14 cellular contexts compared by ENCODE assay signal in genomic region chr1:33334081-33334552, GRCh38. TPM values are rescaled to one million over a fixed set of nuclear protein-coding genes. Genes with fewer than 3 reads are reported as not detected.
DNase-seq lines count a peak whose midpoint lies in the region; ATAC-seq and TF ChIP-seq lines count a peak whose summit lies in the region.
"Had no signal": no experiment of that assay in that cellular context is flagged by ENCODE, and none has a peak within 500 bp of the region (broad histone marks: within the 10 kb centered on the region; RNA-seq: fewer than 3 reads in every experiment).

No MANE protein-coding gene starts in this region.

- H3K9me2 ChIP-seq in PC-9 (ENCODE audit: insufficient read depth): no peaks in the 10 kb centered on the region

- H3K27ac ChIP-seq in neutrophil (peak overlapping the region; percentile 96), PC-9 (no peak overlapping the region)

- no peak overlapping the region for H3K4me2 ChIP-seq in PC-9

- DNase-seq in amniotic epithelial cell (ENCODE audit: low read depth) (peak; percentile 89), foreskin melanocyte (peak; percentile 65), type B pancreatic cell (ENCODE audit: extremely low spot score, unreplicated experiment) (no peak), NCI-H2227 treated with DMSO at 0.1 percent for 48 hours (lab: John Stamatoyannopoulos, UW) (no peak), PC-9 (no peak)
- DNase-seq: activated naive CD8-positive, alpha-beta T cell treated with anti-CD3 and anti-CD28 coated beads, Interleukin-2, amount 50 U/mL, for 24 hours; DMS 273 treated with DMSO at 0.1 percent for 48 hours; KG1; NCI-H226 had no signal

- H3F3A ChIP-seq in PC-9 (ENCODE audit: insufficient read depth, low read depth): peaks cover 39% of the 10 kb centered on the region

- no TSS peak for BruUV-seq in PC-9 (replicated peaks; lab: Mats Ljungman, UMichigan)

- peaks cover 33% of the 10 kb centered on the region for H3K4me1 Mint-ChIP-seq in type B pancreatic cell (ENCODE audit: unreplicated experiment)

- peaks cover 21% of the 10 kb centered on the region for H3K36me3 Mint-ChIP-seq in type B pancreatic cell

- no peaks in the 10 kb centered on the region for H3K27me3 Mint-ChIP-seq in type B pancreatic cell
- H3K27me3 Mint-ChIP-seq: activated naive CD8-positive, alpha-beta T cell treated with anti-CD3 and anti-CD28 coated beads, Interleukin-2, amount 50 U/mL, for 24 hours; natural killer cell treated with Interleukin-12 subunit alpha and Interleukin-12 subunit beta and Interleukin-15 and Interleukin-18, amount 100 ng/mL, for 72 hours had no signal

- H3K4me1 ChIP-seq in neutrophil (ENCODE audit: control insufficient read depth in 1 of 2, insufficient read depth in 1 of 2, low read depth in 1 of 2, low read length in 1 of 2) (peaks cover 96 to 99% of the 10 kb centered on the region in 2 experiments), PC-9 (replicated peaks; ENCODE audit: insufficient read depth) (0 out of 2 replicates have a peak, but pooled peaks cover 5% of the 10 kb centered on the region)

- H3K36me3 ChIP-seq in neutrophil: peaks cover 56% of the 10 kb centered on the region
- H3K36me3 ChIP-seq in PC-9 (ENCODE audit: low read depth): peaks cover 58% of the 10 kb centered on the region

- POLR2A ChIA-PET in PC-9 (lab: Charles Lee; ENCODE audit: unreplicated experiment): no interaction called here

- peaks cover 72% of the 10 kb centered on the region for H3K79me2 ChIP-seq in PC-9 (ENCODE audit: low read depth)

- CTCF ChIA-PET in PC-9 (lab: Charles Lee): no interaction called here

- peak overlapping the region; percentile 57 for H3K27ac Mint-ChIP-seq in type B pancreatic cell
- H3K27ac Mint-ChIP-seq: activated naive CD8-positive, alpha-beta T cell treated with anti-CD3 and anti-CD28 coated beads, Interleukin-2, amount 50 U/mL, for 24 hours had no signal

- no peak for ATAC-seq in HG03354 (IDR thresholded peaks at IDR 0.05; ENCODE audit: poor library complexity, severe bottlenecking, unreplicated experiment)
- no peak for ATAC-seq in HG02970 (IDR thresholded peaks at IDR 0.05; ENCODE audit: low FRiP score, unreplicated experiment)
- ATAC-seq: activated naive CD8-positive, alpha-beta T cell treated with anti-CD3 and anti-CD28 coated beads, Interleukin-2, amount 50 U/mL, for 24 hours; natural killer cell treated with Interleukin-12 subunit alpha and Interleukin-12 subunit beta and Interleukin-15 and Interleukin-18, amount 100 ng/mL, for 72 hours had no signal

- H3K4me3 ChIP-seq in neutrophil (ENCODE audit: low read depth in 1 of 2, low read length in 1 of 2) (peak overlapping the region; percentile 39 to 56), PC-9 (no peak overlapping the region)

- no peak overlapping the region for H2AFZ ChIP-seq in PC-9

- TF ChIP-seq CTCF in neutrophil (IDR thresholded peaks at IDR 0.05) (no peak), type B pancreatic cell (conservative IDR thresholded peaks at IDR 0.05) (no peak), PC-9 (conservative IDR thresholded peaks at IDR 0.05) (no peak)

- H3K27me3 ChIP-seq in neutrophil (no peaks in the 10 kb centered on the region), PC-9 (ENCODE audit: insufficient read depth, low read depth) (no peaks in the 10 kb centered on the region)

- H3K9me3 ChIP-seq in neutrophil (no peaks in the 10 kb centered on the region), PC-9 (ENCODE audit: insufficient read depth, low read depth) (no peaks in the 10 kb centered on the region)

- no peak overlapping the region for H3K4me3 Mint-ChIP-seq in type B pancreatic cell
- H3K4me3 Mint-ChIP-seq: activated naive CD8-positive, alpha-beta T cell treated with anti-CD3 and anti-CD28 coated beads, Interleukin-2, amount 50 U/mL, for 24 hours; natural killer cell treated with Interleukin-12 subunit alpha and Interleukin-12 subunit beta and Interleukin-15 and Interleukin-18, amount 100 ng/mL, for 72 hours had no signal

- peaks cover 85% of the 10 kb centered on the region for H4K20me1 ChIP-seq in PC-9 (ENCODE audit: insufficient read depth)

- no peaks in the 10 kb centered on the region for H3K9me3 Mint-ChIP-seq in type B pancreatic cell
- H3K9me3 Mint-ChIP-seq: activated naive CD8-positive, alpha-beta T cell treated with anti-CD3 and anti-CD28 coated beads, Interleukin-2, amount 50 U/mL, for 24 hours; natural killer cell treated with Interleukin-12 subunit alpha and Interleukin-12 subunit beta and Interleukin-15 and Interleukin-18, amount 100 ng/mL, for 72 hours had no signal

- intact Hi-C loops in PC-9 (cut with micrococcal nuclease; ENCODE audit: unreplicated experiment): no loop called here

RNA-seq across cellular contexts. Expression of gene A3GALT2, which starts 13.2 kb away (rescaled TPM):
- total RNA-seq in type B pancreatic cell (ENCODE audit: low replicate concordance): 0.29 TPM in 1 of 2 replicates, not detected in the other
- total RNA-seq in PC-9 (2021): not detected in 2 replicates
- total RNA-seq: natural killer cell treated with Interleukin-12 subunit alpha and Interleukin-12 subunit beta and Interleukin-15 and Interleukin-18, amount 100 ng/mL, for 72 hours; SK-MEL-5 had no signal

Comparison
In these comparisons a context has a peak if more than half of its experiments do, and no peak if none do; other contexts are left out.
1. DNase-seq: peak in amniotic epithelial cell (single experiment) and foreskin melanocyte (single experiment); none in type B pancreatic cell (single experiment), NCI-H2227 treated with DMSO at 0.1 percent for 48 hours (single experiment) and PC-9 (0 of 2).